1 cellular context compared by ENCODE assay signal in genomic region chr15:42273099-42273899, GRCh38.
A peak's percentile ranks its signal among the peaks of the same experiment; 100 is the strongest.
TF ChIP-seq lines count a peak whose summit lies in the region.

GANC (plus strand) TSS chr15:42273201; CDS start chr15:42274482, 1,281 bp downstream.
TMEM87A (minus strand) TSS chr15:42273433; CDS start chr15:42273398, 35 bp downstream.

TF ChIP-seq in HepG2, 621 proteins besides CTCF, POLR2A, EP300 and RAD21 (continued from another document and continues in another):
- TF ChIP-seq ZNF619 (CRISPR knock-in tag; IDR thresholded peaks at IDR 0.05) (no peak), ZC3H4 (CRISPR knock-in tag; IDR thresholded peaks at IDR 0.05; ENCODE audit: borderline replicate concordance) (no peak), ASH2L (IDR thresholded peaks at IDR 0.05; ENCODE audit: insufficient read length, low read depth, low read length) (peak; percentile 82), ZBTB21 (CRISPR knock-in tag; IDR thresholded peaks at IDR 0.05) (no peak; the same call in 1 of the 2 replicates), RXRB (CRISPR knock-in tag; IDR thresholded peaks at IDR 0.05; ENCODE audit: borderline replicate concordance) (peak; percentile 19; the same call in 1 of the 2 replicates), GATAD1 (CRISPR knock-in tag; IDR thresholded peaks at IDR 0.05) (peak; percentile 93), PREB (CRISPR knock-in tag; IDR thresholded peaks at IDR 0.05) (no peak), MAFK (conservative IDR thresholded peaks at IDR 0.05 in 1 of 2, IDR thresholded peaks at IDR 0.05 in 1 of 2; ENCODE audit: low read length in 2 of 2) (no peak), ZNF282 (IDR thresholded peaks at IDR 0.05; ENCODE audit: partially characterized antibody) (no peak), NR3C1 (CRISPR knock-in tag; IDR thresholded peaks at IDR 0.05) (no peak), GATA4 (IDR thresholded peaks at IDR 0.05; ENCODE audit: borderline replicate concordance, low read depth) (peak; percentile 32), ZNF276 (CRISPR knock-in tag; IDR thresholded peaks at IDR 0.05; ENCODE audit: low read depth) (peak; percentile 91), PPARG (CRISPR knock-in tag; conservative IDR thresholded peaks at IDR 0.05) (no peak; the same call in 1 of the 2 replicates), ZNF879 (CRISPR knock-in tag; IDR thresholded peaks at IDR 0.05) (no peak), SMYD3 (CRISPR knock-in tag; IDR thresholded peaks at IDR 0.05) (peak; percentile 96), ZNF513 (CRISPR knock-in tag; conservative IDR thresholded peaks at IDR 0.05) (no peak), MED8 (CRISPR knock-in tag; IDR thresholded peaks at IDR 0.05; ENCODE audit: insufficient replicate concordance) (peak; percentile 49), MLXIP (CRISPR knock-in tag; IDR thresholded peaks at IDR 0.05; ENCODE audit: borderline replicate concordance) (0 out of 2 replicates have a peak, but pooled peaks have one; percentile 33), NFE2L1 (CRISPR knock-in tag; IDR thresholded peaks at IDR 0.05; ENCODE audit: borderline replicate concordance) (no peak), ZFP36L2 (CRISPR knock-in tag; IDR thresholded peaks at IDR 0.05) (no peak; the same call in 1 of the 2 replicates), GLI4 (CRISPR knock-in tag; IDR thresholded peaks at IDR 0.05; ENCODE audit: borderline replicate concordance) (no peak), TMF1 (CRISPR knock-in tag; IDR thresholded peaks at IDR 0.05; ENCODE audit: low read depth) (0 out of 2 replicates have a peak, but pooled peaks have one; percentile 68), PHB2 (IDR thresholded peaks at IDR 0.05; ENCODE audit: partially characterized antibody) (no peak), SP2 (CRISPR knock-in tag; IDR thresholded peaks at IDR 0.05) (peak; percentile 72), IRF9 (CRISPR knock-in tag; IDR thresholded peaks at IDR 0.05; ENCODE audit: borderline replicate concordance) (0 out of 2 replicates have a peak, but pooled peaks have one; percentile 52), POGK (CRISPR knock-in tag; conservative IDR thresholded peaks at IDR 0.05) (peak; percentile 64; the same call in 1 of the 2 replicates), CCAR2 (optimal IDR thresholded peaks at IDR 0.05; ENCODE audit: low read depth, low read length) (no peak), AFF4 (CRISPR knock-in tag; IDR thresholded peaks at IDR 0.05) (no peak), ZXDC (CRISPR knock-in tag; IDR thresholded peaks at IDR 0.05) (peak; percentile 88; the same call in 1 of the 2 replicates), ZNF670 (CRISPR knock-in tag; IDR thresholded peaks at IDR 0.05; ENCODE audit: borderline replicate concordance) (no peak), ZNF567 (CRISPR knock-in tag; IDR thresholded peaks at IDR 0.05; ENCODE audit: borderline replicate concordance) (no peak), ATF7-NPFF (CRISPR knock-in tag; IDR thresholded peaks at IDR 0.05; ENCODE audit: low read depth) (peak; percentile 73), GZF1 (CRISPR knock-in tag; IDR thresholded peaks at IDR 0.05) (no peak), PCBP2 (optimal IDR thresholded peaks at IDR 0.05; ENCODE audit: low read depth, low read length, poor library complexity, severe bottlenecking) (no peak), ZEB1 (IDR thresholded peaks at IDR 0.05; ENCODE audit: insufficient replicate concordance, low read depth) (peak; percentile 65), ZNF776 (CRISPR knock-in tag; IDR thresholded peaks at IDR 0.05) (peak; percentile 65; the same call in 1 of the 2 replicates), ZNF232 (CRISPR knock-in tag; IDR thresholded peaks at IDR 0.05; ENCODE audit: borderline replicate concordance) (no peak; the same call in 1 of the 2 replicates), SUZ12 (IDR thresholded peaks at IDR 0.05; ENCODE audit: low read depth, low read length) (no peak), DPF2 (CRISPR knock-in tag; IDR thresholded peaks at IDR 0.05; ENCODE audit: borderline replicate concordance, low read depth) (no peak), KAT2B (IDR thresholded peaks at IDR 0.05; ENCODE audit: borderline replicate concordance, low read depth, low read length) (no peak), ZNF431 (CRISPR knock-in tag; IDR thresholded peaks at IDR 0.05; ENCODE audit: borderline replicate concordance, low read depth) (no peak; the same call in 1 of the 2 replicates), SNAPC5 (CRISPR knock-in tag; IDR thresholded peaks at IDR 0.05; ENCODE audit: borderline replicate concordance) (0 out of 2 replicates have a peak, but pooled peaks have one; percentile 31), IRF2 (CRISPR knock-in tag; IDR thresholded peaks at IDR 0.05) (peak; percentile 78), XBP1 (CRISPR knock-in tag; IDR thresholded peaks at IDR 0.05) (no peak), PHF5A (CRISPR knock-in tag; IDR thresholded peaks at IDR 0.05; ENCODE audit: low read depth, unreplicated experiment) (no peak), SMARCE1 (IDR thresholded peaks at IDR 0.05; ENCODE audit: borderline replicate concordance) (no peak), MAX (IDR thresholded peaks at IDR 0.05) (peak; percentile 80), FOXK1 (CRISPR knock-in tag; IDR thresholded peaks at IDR 0.05; ENCODE audit: borderline replicate concordance, low read depth) (peak; percentile 12; the same call in 1 of the 2 replicates), JARID2 (CRISPR knock-in tag; IDR thresholded peaks at IDR 0.05; ENCODE audit: insufficient replicate concordance) (peak; percentile 69)
